In the genomic region with DNA sequence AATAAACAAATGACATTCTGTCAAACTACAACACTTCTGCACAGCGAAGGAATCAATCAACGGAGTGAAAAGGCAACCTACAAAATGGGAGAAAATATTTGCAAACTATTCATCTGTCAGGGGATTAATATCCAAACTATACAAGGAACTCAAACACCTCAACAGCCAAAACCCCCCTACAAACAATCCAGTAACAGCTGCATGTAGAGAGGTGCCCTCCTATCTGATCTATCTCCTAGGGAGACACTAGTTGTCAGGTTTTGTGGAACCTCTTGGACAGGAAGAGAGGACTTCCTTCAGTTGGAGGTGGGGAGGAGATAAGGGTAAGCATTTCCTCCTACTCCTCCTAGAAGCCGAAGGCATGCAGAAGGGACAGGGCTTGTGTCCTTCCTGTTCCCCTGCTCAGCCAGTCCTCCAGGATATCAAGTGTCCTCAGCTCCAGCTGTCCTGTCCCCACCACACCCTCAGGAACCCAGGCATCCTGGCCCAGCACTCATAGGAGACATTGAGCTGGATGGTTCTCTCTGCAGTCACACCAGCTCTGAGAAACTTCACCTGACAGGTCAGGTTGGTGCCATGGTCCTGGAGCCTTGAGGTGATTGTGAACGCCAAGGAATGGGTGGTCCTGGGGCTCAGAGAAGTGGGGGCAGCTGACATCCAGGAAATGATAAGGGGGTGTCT, we compare ENCODE assay signal across 1 cellular context.
TF ChIP-seq lines count a peak whose summit lies in the region.

No MANE protein-coding gene starts in this region.

TF ChIP-seq in K562, 482 proteins besides CTCF, POLR2A, EP300 and RAD21 (continued from another document and continues in another):
- TF ChIP-seq, protein P1, sequence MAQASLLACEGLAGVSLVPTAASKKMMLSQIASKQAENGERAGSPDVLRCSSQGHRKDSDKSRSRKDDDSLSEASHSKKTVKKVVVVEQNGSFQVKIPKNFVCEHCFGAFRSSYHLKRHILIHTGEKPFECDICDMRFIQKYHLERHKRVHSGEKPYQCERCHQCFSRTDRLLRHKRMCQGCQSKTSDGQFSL (CRISPR knock-in tag; IDR thresholded peaks at IDR 0.05) = no peak
- TF ChIP-seq, protein P1 (tag; IDR thresholded peaks at IDR 0.05) = 0 out of 4 replicates have a peak, but pooled peaks of 1 of the 2 experiments have one; percentile 23
- TF ChIP-seq HNRNPLL (IDR thresholded peaks at IDR 0.05; ENCODE audit: low read depth, low read length, poor library complexity, severe bottlenecking) = peak; percentile 59
- TF ChIP-seq MCM7 (IDR thresholded peaks at IDR 0.05) = peak in 1 of 2 experiments; percentile 11; a peak in 1 of 4 replicates
- peak; percentile 53; the same call in 1 of the 2 replicates for TF ChIP-seq PHF8 (IDR thresholded peaks at IDR 0.05; ENCODE audit: borderline replicate concordance, low read length)
- TF ChIP-seq, protein P2, sequence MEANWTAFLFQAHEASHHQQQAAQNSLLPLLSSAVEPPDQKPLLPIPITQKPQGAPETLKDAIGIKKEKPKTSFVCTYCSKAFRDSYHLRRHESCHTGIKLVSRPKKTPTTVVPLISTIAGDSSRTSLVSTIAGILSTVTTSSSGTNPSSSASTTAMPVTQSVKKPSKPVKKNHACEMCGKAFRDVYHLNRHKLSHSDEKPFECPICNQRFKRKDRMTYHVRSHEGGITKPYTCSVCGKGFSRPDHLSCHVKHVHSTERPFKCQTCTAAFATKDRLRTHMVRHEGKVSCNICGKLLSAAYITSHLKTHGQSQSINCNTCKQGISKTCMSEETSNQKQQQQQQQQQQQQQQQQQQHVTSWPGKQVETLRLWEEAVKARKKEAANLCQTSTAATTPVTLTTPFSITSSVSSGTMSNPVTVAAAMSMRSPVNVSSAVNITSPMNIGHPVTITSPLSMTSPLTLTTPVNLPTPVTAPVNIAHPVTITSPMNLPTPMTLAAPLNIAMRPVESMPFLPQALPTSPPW (CRISPR knock-in tag; IDR thresholded peaks at IDR 0.05) = peak; percentile 53; the same call in 1 of the 2 replicates
- peak in 1 of 2 experiments; percentile 81; a peak in 1 of 4 replicates for TF ChIP-seq RCOR1 (IDR thresholded peaks at IDR 0.05; ENCODE audit: borderline replicate concordance in 1 of 2, low read depth in 2 of 2, low read length in 2 of 2)
- peak; percentile 81 for TF ChIP-seq MEIS2 (IDR thresholded peaks at IDR 0.05; ENCODE audit: partially characterized antibody)
- TF ChIP-seq ZNF444 (CRISPR knock-in tag; IDR thresholded peaks at IDR 0.05) = 0 out of 2 replicates have a peak, but pooled peaks have one; percentile 10
- TF ChIP-seq, protein P3, sequence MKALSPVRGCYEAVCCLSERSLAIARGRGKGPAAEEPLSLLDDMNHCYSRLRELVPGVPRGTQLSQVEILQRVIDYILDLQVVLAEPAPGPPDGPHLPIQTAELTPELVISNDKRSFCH (CRISPR knock-in tag; IDR thresholded peaks at IDR 0.05) = no peak
- TF ChIP-seq, protein P3 (tag; IDR thresholded peaks at IDR 0.05) = peak; percentile 80
- TF ChIP-seq TAF9B (IDR thresholded peaks at IDR 0.05; ENCODE audit: partially characterized antibody) = peak; percentile 94
- peak; percentile 47 for TF ChIP-seq ZFP36 (IDR thresholded peaks at IDR 0.05; ENCODE audit: low read depth, low read length, partially characterized antibody)
- TF ChIP-seq, protein P4, sequence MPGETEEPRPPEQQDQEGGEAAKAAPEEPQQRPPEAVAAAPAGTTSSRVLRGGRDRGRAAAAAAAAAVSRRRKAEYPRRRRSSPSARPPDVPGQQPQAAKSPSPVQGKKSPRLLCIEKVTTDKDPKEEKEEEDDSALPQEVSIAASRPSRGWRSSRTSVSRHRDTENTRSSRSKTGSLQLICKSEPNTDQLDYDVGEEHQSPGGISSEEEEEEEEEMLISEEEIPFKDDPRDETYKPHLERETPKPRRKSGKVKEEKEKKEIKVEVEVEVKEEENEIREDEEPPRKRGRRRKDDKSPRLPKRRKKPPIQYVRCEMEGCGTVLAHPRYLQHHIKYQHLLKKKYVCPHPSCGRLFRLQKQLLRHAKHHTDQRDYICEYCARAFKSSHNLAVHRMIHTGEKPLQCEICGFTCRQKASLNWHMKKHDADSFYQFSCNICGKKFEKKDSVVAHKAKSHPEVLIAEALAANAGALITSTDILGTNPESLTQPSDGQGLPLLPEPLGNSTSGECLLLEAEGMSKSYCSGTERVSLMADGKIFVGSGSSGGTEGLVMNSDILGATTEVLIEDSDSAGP (CRISPR knock-in tag; IDR thresholded peaks at IDR 0.05) = no peak
- peak; percentile 83; the same call in 1 of the 2 replicates for TF ChIP-seq NCOA1 (IDR thresholded peaks at IDR 0.05; ENCODE audit: low read depth)
- TF ChIP-seq DNMT1 (IDR thresholded peaks at IDR 0.05) = peak; percentile 12; the same call in 1 of the 2 replicates
- TF ChIP-seq POLR2AphosphoS5 (IDR thresholded peaks at IDR 0.05; ENCODE audit: control insufficient read depth, insufficient read depth, low read depth, low read length) = peak; percentile 86
- TF ChIP-seq MYBL2 (IDR thresholded peaks at IDR 0.05; ENCODE audit: low read depth) = no peak
- TF ChIP-seq MYBL2 (CRISPR knock-in tag; IDR thresholded peaks at IDR 0.05; ENCODE audit: borderline replicate concordance) = no peak
- 0 out of 2 replicates have a peak, but pooled peaks have one; percentile 44 for TF ChIP-seq FOXJ2 (tag; IDR thresholded peaks at IDR 0.05)
- TF ChIP-seq, protein P5, sequence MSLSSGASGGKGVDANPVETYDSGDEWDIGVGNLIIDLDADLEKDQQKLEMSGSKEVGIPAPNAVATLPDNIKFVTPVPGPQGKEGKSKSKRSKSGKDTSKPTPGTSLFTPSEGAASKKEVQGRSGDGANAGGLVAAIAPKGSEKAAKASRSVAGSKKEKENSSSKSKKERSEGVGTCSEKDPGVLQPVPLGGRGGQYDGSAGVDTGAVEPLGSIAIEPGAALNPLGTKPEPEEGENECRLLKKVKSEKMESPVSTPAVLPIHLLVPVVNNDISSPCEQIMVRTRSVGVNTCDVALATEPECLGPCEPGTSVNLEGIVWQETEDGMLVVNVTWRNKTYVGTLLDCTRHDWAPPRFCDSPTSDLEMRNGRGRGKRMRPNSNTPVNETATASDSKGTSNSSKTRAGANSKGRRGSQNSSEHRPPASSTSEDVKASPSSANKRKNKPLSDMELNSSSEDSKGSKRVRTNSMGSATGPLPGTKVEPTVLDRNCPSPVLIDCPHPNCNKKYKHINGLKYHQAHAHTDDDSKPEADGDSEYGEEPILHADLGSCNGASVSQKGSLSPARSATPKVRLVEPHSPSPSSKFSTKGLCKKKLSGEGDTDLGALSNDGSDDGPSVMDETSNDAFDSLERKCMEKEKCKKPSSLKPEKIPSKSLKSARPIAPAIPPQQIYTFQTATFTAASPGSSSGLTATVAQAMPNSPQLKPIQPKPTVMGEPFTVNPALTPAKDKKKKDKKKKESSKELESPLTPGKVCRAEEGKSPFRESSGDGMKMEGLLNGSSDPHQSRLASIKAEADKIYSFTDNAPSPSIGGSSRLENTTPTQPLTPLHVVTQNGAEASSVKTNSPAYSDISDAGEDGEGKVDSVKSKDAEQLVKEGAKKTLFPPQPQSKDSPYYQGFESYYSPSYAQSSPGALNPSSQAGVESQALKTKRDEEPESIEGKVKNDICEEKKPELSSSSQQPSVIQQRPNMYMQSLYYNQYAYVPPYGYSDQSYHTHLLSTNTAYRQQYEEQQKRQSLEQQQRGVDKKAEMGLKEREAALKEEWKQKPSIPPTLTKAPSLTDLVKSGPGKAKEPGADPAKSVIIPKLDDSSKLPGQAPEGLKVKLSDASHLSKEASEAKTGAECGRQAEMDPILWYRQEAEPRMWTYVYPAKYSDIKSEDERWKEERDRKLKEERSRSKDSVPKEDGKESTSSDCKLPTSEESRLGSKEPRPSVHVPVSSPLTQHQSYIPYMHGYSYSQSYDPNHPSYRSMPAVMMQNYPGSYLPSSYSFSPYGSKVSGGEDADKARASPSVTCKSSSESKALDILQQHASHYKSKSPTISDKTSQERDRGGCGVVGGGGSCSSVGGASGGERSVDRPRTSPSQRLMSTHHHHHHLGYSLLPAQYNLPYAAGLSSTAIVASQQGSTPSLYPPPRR (CRISPR knock-in tag; IDR thresholded peaks at IDR 0.05; ENCODE audit: borderline replicate concordance) = no peak
- TF ChIP-seq GABPA (tag; conservative IDR thresholded peaks at IDR 0.05; ENCODE audit: low read depth) = peak; percentile 87
- TF ChIP-seq, protein P6, sequence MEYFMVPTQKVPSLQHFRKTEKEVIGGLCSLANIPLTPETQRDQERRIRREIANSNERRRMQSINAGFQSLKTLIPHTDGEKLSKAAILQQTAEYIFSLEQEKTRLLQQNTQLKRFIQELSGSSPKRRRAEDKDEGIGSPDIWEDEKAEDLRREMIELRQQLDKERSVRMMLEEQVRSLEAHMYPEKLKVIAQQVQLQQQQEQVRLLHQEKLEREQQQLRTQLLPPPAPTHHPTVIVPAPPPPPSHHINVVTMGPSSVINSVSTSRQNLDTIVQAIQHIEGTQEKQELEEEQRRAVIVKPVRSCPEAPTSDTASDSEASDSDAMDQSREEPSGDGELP (CRISPR knock-in tag; IDR thresholded peaks at IDR 0.05; ENCODE audit: borderline replicate concordance) = peak; percentile 87
- TF ChIP-seq SMAD4 (CRISPR knock-in tag; conservative IDR thresholded peaks at IDR 0.05) = peak; percentile 63; the same call in 1 of the 2 replicates
- TF ChIP-seq, protein P7, sequence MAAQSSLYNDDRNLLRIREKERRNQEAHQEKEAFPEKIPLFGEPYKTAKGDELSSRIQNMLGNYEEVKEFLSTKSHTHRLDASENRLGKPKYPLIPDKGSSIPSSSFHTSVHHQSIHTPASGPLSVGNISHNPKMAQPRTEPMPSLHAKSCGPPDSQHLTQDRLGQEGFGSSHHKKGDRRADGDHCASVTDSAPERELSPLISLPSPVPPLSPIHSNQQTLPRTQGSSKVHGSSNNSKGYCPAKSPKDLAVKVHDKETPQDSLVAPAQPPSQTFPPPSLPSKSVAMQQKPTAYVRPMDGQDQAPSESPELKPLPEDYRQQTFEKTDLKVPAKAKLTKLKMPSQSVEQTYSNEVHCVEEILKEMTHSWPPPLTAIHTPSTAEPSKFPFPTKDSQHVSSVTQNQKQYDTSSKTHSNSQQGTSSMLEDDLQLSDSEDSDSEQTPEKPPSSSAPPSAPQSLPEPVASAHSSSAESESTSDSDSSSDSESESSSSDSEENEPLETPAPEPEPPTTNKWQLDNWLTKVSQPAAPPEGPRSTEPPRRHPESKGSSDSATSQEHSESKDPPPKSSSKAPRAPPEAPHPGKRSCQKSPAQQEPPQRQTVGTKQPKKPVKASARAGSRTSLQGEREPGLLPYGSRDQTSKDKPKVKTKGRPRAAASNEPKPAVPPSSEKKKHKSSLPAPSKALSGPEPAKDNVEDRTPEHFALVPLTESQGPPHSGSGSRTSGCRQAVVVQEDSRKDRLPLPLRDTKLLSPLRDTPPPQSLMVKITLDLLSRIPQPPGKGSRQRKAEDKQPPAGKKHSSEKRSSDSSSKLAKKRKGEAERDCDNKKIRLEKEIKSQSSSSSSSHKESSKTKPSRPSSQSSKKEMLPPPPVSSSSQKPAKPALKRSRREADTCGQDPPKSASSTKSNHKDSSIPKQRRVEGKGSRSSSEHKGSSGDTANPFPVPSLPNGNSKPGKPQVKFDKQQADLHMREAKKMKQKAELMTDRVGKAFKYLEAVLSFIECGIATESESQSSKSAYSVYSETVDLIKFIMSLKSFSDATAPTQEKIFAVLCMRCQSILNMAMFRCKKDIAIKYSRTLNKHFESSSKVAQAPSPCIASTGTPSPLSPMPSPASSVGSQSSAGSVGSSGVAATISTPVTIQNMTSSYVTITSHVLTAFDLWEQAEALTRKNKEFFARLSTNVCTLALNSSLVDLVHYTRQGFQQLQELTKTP (IDR thresholded peaks at IDR 0.05; ENCODE audit: low read depth in 1 of 2, partially characterized antibody in 2 of 2) = peak; percentile 63 to 86
- peak; percentile 82 for TF ChIP-seq NCOR1 (IDR thresholded peaks at IDR 0.05)
- TF ChIP-seq DACH1 (IDR thresholded peaks at IDR 0.05; ENCODE audit: partially characterized antibody) = peak; percentile 63
- peak; percentile 16; the same call in 1 of the 2 replicates for TF ChIP-seq ELF2 (CRISPR knock-in tag; IDR thresholded peaks at IDR 0.05)
- 0 out of 2 replicates have a peak, but pooled peaks have one; percentile 1 for TF ChIP-seq ZNF766 (CRISPR knock-in tag; conservative IDR thresholded peaks at IDR 0.05)
- TF ChIP-seq SUPT5H (IDR thresholded peaks at IDR 0.05) = peak; percentile 94
- TF ChIP-seq L3MBTL2 (IDR thresholded peaks at IDR 0.05) = peak; percentile 52
- TF ChIP-seq, protein P8, sequence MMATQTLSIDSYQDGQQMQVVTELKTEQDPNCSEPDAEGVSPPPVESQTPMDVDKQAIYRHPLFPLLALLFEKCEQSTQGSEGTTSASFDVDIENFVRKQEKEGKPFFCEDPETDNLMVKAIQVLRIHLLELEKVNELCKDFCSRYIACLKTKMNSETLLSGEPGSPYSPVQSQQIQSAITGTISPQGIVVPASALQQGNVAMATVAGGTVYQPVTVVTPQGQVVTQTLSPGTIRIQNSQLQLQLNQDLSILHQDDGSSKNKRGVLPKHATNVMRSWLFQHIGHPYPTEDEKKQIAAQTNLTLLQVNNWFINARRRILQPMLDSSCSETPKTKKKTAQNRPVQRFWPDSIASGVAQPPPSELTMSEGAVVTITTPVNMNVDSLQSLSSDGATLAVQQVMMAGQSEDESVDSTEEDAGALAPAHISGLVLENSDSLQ (IDR thresholded peaks at IDR 0.05) = peak; percentile 75
- TF ChIP-seq, protein P9, sequence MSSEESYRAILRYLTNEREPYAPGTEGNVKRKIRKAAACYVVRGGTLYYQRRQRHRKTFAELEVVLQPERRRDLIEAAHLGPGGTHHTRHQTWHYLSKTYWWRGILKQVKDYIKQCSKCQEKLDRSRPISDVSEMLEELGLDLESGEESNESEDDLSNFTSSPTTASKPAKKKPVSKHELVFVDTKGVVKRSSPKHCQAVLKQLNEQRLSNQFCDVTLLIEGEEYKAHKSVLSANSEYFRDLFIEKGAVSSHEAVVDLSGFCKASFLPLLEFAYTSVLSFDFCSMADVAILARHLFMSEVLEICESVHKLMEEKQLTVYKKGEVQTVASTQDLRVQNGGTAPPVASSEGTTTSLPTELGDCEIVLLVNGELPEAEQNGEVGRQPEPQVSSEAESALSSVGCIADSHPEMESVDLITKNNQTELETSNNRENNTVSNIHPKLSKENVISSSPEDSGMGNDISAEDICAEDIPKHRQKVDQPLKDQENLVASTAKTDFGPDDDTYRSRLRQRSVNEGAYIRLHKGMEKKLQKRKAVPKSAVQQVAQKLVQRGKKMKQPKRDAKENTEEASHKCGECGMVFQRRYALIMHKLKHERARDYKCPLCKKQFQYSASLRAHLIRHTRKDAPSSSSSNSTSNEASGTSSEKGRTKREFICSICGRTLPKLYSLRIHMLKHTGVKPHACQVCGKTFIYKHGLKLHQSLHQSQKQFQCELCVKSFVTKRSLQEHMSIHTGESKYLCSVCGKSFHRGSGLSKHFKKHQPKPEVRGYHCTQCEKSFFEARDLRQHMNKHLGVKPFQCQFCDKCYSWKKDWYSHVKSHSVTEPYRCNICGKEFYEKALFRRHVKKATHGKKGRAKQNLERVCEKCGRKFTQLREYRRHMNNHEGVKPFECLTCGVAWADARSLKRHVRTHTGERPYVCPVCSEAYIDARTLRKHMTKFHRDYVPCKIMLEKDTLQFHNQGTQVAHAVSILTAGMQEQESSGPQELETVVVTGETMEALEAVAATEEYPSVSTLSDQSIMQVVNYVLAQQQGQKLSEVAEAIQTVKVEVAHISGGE (CRISPR knock-in tag; IDR thresholded peaks at IDR 0.05) = peak in 2 of 3 experiments; percentile 63 to 93; a peak in 4 of 6 replicates
- TF ChIP-seq TAL1 (IDR thresholded peaks at IDR 0.05) = peak; percentile 49; the same call in 1 of the 2 replicates
